In genomic region chr10:100185364-100186252, GRCh38 we compare ENCODE assay signal across 8 cellular contexts. TPM values are rescaled to one million over a fixed set of nuclear protein-coding genes. Genes with fewer than 3 reads are reported as not detected.
DNase-seq lines count a peak whose midpoint lies in the region; ATAC-seq and TF ChIP-seq lines count a peak whose summit lies in the region.

Gene ERLIN1, minus strand, starts transcription at chr10:100186029. Its CDS starts 403 bp downstream, at chr10:100185626.

- DNase-seq in DMS79 treated with DMSO at 0.1 percent for 48 hours (lab: John Stamatoyannopoulos, UW) (peak; percentile 55), Kasumi-1 (lab: John Stamatoyannopoulos, UW) (peak; percentile 95 to 97), RPMI8226 (peak; percentile 92), fibroblast of lung (ENCODE audit: low read depth in 2 of 2) (peak; percentile 86 to 90)
- DNase-seq in activated T-helper 1 cell treated with anti-CD3 and anti-CD28 coated beads, Interleukin-2, amount 50 U/mL, for 16 hours (ENCODE audit: low read depth in 1 of 2, low spot score in 1 of 2): peak; percentile 80 to 88
- peak; percentile 86 to 96 (median 90) for DNase-seq in naive thymus-derived CD8-positive, alpha-beta T cell
- DNase-seq in stimulated activated naive B cell treated with anti-CD40 and anti-IgM and Interleukin-4, amounts not matched to agents 10 μg/mL and 1 μg/mL and 100 μg/mL, for 72 hours: peak; percentile 89

- H3K4me3 Mint-ChIP-seq in naive thymus-derived CD8-positive, alpha-beta T cell: peak within 1 kb of the TSS; percentile 92 to 100 (median 98)
- H3K4me3 Mint-ChIP-seq in stimulated activated naive B cell treated with anti-CD40 and anti-IgM and Interleukin-4, amounts not matched to agents 10 μg/mL and 1 μg/mL and 100 μg/mL, for 72 hours: peak within 1 kb of the TSS; percentile 93 to 94

- peak within 1 kb of the TSS; percentile 88 for H3K4me2 ChIP-seq in fibroblast of lung (ENCODE audit: extremely low read depth, insufficient read depth, low read length)

- H3K27ac ChIP-seq in fibroblast of lung (ENCODE audit: insufficient read depth, low read length): peak within 1 kb of the TSS; percentile 97

- peaks cover 0 to 38% (median 0%) of the 10 kb centered on the region in 3 donors for H3K36me3 Mint-ChIP-seq in naive thymus-derived CD8-positive, alpha-beta T cell
- H3K36me3 Mint-ChIP-seq in stimulated activated naive B cell treated with anti-CD40 and anti-IgM and Interleukin-4, amounts not matched to agents 10 μg/mL and 1 μg/mL and 100 μg/mL, for 72 hours: peaks cover 29 to 34% of the 10 kb centered on the region in 2 donors

- H3K36me3 ChIP-seq in fibroblast of lung (ENCODE audit: control insufficient read depth, insufficient read depth, low read length): peaks cover 3% of the 10 kb centered on the region

- H3K4me3 ChIP-seq in fibroblast of lung (replicated peaks in 1 of 4; ENCODE audit: control extremely low read depth in 1 of 4, insufficient read depth in 1 of 4, low read depth in 3 of 4, low read length in 4 of 4): peak within 1 kb of the TSS; percentile 80 to 97 (median 97)

- H3K27me3 Mint-ChIP-seq in naive thymus-derived CD8-positive, alpha-beta T cell: no peaks in the 10 kb centered on the region
- H3K27me3 Mint-ChIP-seq in stimulated activated naive B cell treated with anti-CD40 and anti-IgM and Interleukin-4, amounts not matched to agents 10 μg/mL and 1 μg/mL and 100 μg/mL, for 72 hours: no peaks in the 10 kb centered on the region

- H3K9me3 Mint-ChIP-seq in naive thymus-derived CD8-positive, alpha-beta T cell: no peaks in the 10 kb centered on the region
- H3K9me3 Mint-ChIP-seq in stimulated activated naive B cell treated with anti-CD40 and anti-IgM and Interleukin-4, amounts not matched to agents 10 μg/mL and 1 μg/mL and 100 μg/mL, for 72 hours: no peaks in the 10 kb centered on the region

- H3K79me2 ChIP-seq in fibroblast of lung (ENCODE audit: control insufficient read depth, insufficient read depth, low read length): peaks cover 35% of the 10 kb centered on the region

- peak within 1 kb of the TSS; percentile 97 for H2AFZ ChIP-seq in fibroblast of lung (ENCODE audit: low read length)

- POLR2A ChIA-PET in naive thymus-derived CD8-positive, alpha-beta T cell (lab: Charles Lee): interaction anchor here (1.3 kb wide), 1 partner anchor 40 kb away, joined by 3 read pairs; no protein-coding TSS in a partner anchor

- peak; percentile 76 for ATAC-seq in GM21825 (IDR thresholded peaks at IDR 0.05; ENCODE audit: unreplicated experiment)
- peak; percentile 90 to 91 for ATAC-seq in naive thymus-derived CD8-positive, alpha-beta T cell
- peak; percentile 91 to 94 for ATAC-seq in stimulated activated naive B cell treated with anti-CD40 and anti-IgM and Interleukin-4, amounts not matched to agents 10 μg/mL and 1 μg/mL and 100 μg/mL, for 72 hours (replicated peaks)

- H3K9ac ChIP-seq in fibroblast of lung (ENCODE audit: insufficient read depth, low read length): peak within 1 kb of the TSS; percentile 87

- H3K9me3 ChIP-seq in fibroblast of lung (ENCODE audit: control insufficient read depth, insufficient read depth, low read depth, low read length): no peaks in the 10 kb centered on the region

- no peaks in the 10 kb centered on the region for H3K27me3 ChIP-seq in fibroblast of lung (ENCODE audit: control insufficient read depth, insufficient read depth, low read length)

- no peak for TF ChIP-seq CTCF in fibroblast of lung (conservative IDR thresholded peaks at IDR 0.05 in 1 of 2, IDR thresholded peaks at IDR 0.05 in 1 of 2; ENCODE audit: low read depth in 1 of 2, low read length in 2 of 2)

- no peaks in the 10 kb centered on the region for H4K20me1 ChIP-seq in fibroblast of lung (ENCODE audit: control insufficient read depth, extremely low read depth, insufficient read depth, low read length)

- peak within 1 kb of the TSS; percentile 92 to 99 (median 96) for H3K27ac Mint-ChIP-seq in naive thymus-derived CD8-positive, alpha-beta T cell
- peak within 1 kb of the TSS; percentile 92 for H3K27ac Mint-ChIP-seq in stimulated activated naive B cell treated with anti-CD40 and anti-IgM and Interleukin-4, amounts not matched to agents 10 μg/mL and 1 μg/mL and 100 μg/mL, for 72 hours

- peaks cover 21 to 64% (median 60%) of the 10 kb centered on the region in 4 donors for H3K4me1 Mint-ChIP-seq in naive thymus-derived CD8-positive, alpha-beta T cell
- H3K4me1 Mint-ChIP-seq in stimulated activated naive B cell treated with anti-CD40 and anti-IgM and Interleukin-4, amounts not matched to agents 10 μg/mL and 1 μg/mL and 100 μg/mL, for 72 hours: peaks cover 23 to 55% of the 10 kb centered on the region in 2 donors

- H3K4me1 ChIP-seq in fibroblast of lung (ENCODE audit: control insufficient read depth, extremely low read depth, insufficient read depth, low read length): peaks cover 3% of the 10 kb centered on the region

RNA-seq across cellular contexts. Expression of gene ERLIN1, which starts in this region (rescaled TPM):
- total RNA-seq in fibroblast of lung: 39.0 and 52.8 TPM in 2 replicates
- 74.7 and 96.5 TPM in 2 replicates for polyA plus RNA-seq in fibroblast of lung
- 53.1 and 73.7 TPM in 2 replicates for polyA plus RNA-seq in fibroblast of lung (2012)
- polyA minus RNA-seq in fibroblast of lung (ENCODE audit: low replicate concordance): 15.0 and 17.0 TPM in 2 replicates
- 1 to 10 TPM; 7.7 to 8.7 TPM for total RNA-seq in naive thymus-derived CD8-positive, alpha-beta T cell
- 10 to 100 TPM in 1 of 3 donors, 1 to 10 TPM in 2; 5.4 to 13.0 (median 8.3) TPM for polyA plus RNA-seq in naive thymus-derived CD8-positive, alpha-beta T cell

Comparison
In these comparisons a context has a peak if more than half of its experiments do, and no peak if none do; other contexts are left out.
1. Peak in every context shown above with its lines: DNase-seq, ATAC-seq, H3K4me3 ChIP-seq and H3K27ac ChIP-seq.